Comparison of ENCODE assay signal across 11 cellular contexts in genomic region chr14:104389326-104390220, GRCh38.
DNase-seq lines count a peak whose midpoint lies in the region; ATAC-seq and TF ChIP-seq lines count a peak whose summit lies in the region.
"Had no signal": no experiment of that assay in that cellular context is flagged by ENCODE, and none has a peak within 500 bp of the region (broad histone marks: within the 10 kb centered on the region; RNA-seq: fewer than 3 reads in every experiment).

No MANE protein-coding gene starts in this region.

- H3K4me1 ChIP-seq in CD8-positive, alpha-beta memory T cell (ENCODE audit: insufficient read depth, low read length): peaks cover 60% of the 10 kb centered on the region

- peak overlapping the region; percentile 33 to 88 (median 60) for H3K4me3 Mint-ChIP-seq in CD8-positive, alpha-beta memory T cell
- H3K4me3 Mint-ChIP-seq in activated T-helper 17 cell treated with anti-CD3 and anti-CD28 coated beads, Interleukin-2, amount 50 U/mL, for 72 hours: peak overlapping the region; percentile 57
- peak overlapping the region; percentile 72 for H3K4me3 Mint-ChIP-seq in natural killer cell

- CTCF ChIA-PET in CD8-positive, alpha-beta memory T cell (lab: Charles Lee): interaction anchor here (1.0 kb wide), 1 partner anchor 30 kb away, joined by 3 read pairs; no protein-coding TSS in a partner anchor

- no peaks in the 10 kb centered on the region for H3K27me3 ChIP-seq in CD8-positive, alpha-beta memory T cell (ENCODE audit: insufficient read depth, low read length, poor library complexity, severe bottlenecking)

- peak in 3 of 5 donors; percentile 51 to 84 (median 63) for DNase-seq in CD8-positive, alpha-beta memory T cell
- DNase-seq in Kasumi-1 (lab: John Stamatoyannopoulos, UW): peak; percentile 44 to 54
- DNase-seq in natural killer cell: peak; percentile 9
- DNase-seq in kidney glomerular epithelial cell (lab: John Stamatoyannopoulos, UW): no peak
- DNase-seq in NCI-H2196 treated with DMSO at 0.1 percent for 48 hours (lab: John Stamatoyannopoulos, UW; ENCODE audit: unreplicated experiment): no peak
- DNase-seq: GM23248, NCI-H1417 treated with DMSO at 0.1 percent for 48 hours, NCI-H526 treated with DMSO at 0.1 percent for 48 hours had no signal

- peaks cover 37 to 52% (median 42%) of the 10 kb centered on the region in 3 donors for H3K4me1 Mint-ChIP-seq in CD8-positive, alpha-beta memory T cell
- peaks cover 20% of the 10 kb centered on the region for H3K4me1 Mint-ChIP-seq in activated T-helper 17 cell treated with anti-CD3 and anti-CD28 coated beads, Interleukin-2, amount 50 U/mL, for 72 hours
- H3K4me1 Mint-ChIP-seq in natural killer cell: peaks cover 43 to 47% of the 10 kb centered on the region in 2 donors

- no peaks in the 10 kb centered on the region for H3K9me3 ChIP-seq in CD8-positive, alpha-beta memory T cell (ENCODE audit: low read length)

- peak overlapping the region; percentile 68 to 95 (median 91) for H3K27ac Mint-ChIP-seq in CD8-positive, alpha-beta memory T cell
- H3K27ac Mint-ChIP-seq in activated T-helper 17 cell treated with anti-CD3 and anti-CD28 coated beads, Interleukin-2, amount 50 U/mL, for 72 hours: peak overlapping the region; percentile 15
- peak overlapping the region; percentile 63 to 89 for H3K27ac Mint-ChIP-seq in natural killer cell

- H3K36me3 Mint-ChIP-seq in CD8-positive, alpha-beta memory T cell: no peaks in the 10 kb centered on the region
- no peaks in the 10 kb centered on the region for H3K36me3 Mint-ChIP-seq in activated T-helper 17 cell treated with anti-CD3 and anti-CD28 coated beads, Interleukin-2, amount 50 U/mL, for 72 hours (ENCODE audit: low read depth)
- H3K36me3 Mint-ChIP-seq in natural killer cell: no peaks in the 10 kb centered on the region

- H3K27me3 Mint-ChIP-seq in CD8-positive, alpha-beta memory T cell: peaks cover 0 to 2% of the 10 kb centered on the region in 2 donors
- H3K27me3 Mint-ChIP-seq in activated T-helper 17 cell treated with anti-CD3 and anti-CD28 coated beads, Interleukin-2, amount 50 U/mL, for 72 hours: no peaks in the 10 kb centered on the region
- peaks cover 0 to 2% of the 10 kb centered on the region in 2 donors for H3K27me3 Mint-ChIP-seq in natural killer cell (ENCODE audit: low read depth in 2 of 2)

- ATAC-seq in activated T-helper 17 cell treated with anti-CD3 and anti-CD28 coated beads, Interleukin-2, amount 50 U/mL, for 72 hours (replicated peaks): peak; percentile 19
- peak in 1 of 3 donors; percentile 30 for ATAC-seq in natural killer cell
- ATAC-seq in GM18858 (IDR thresholded peaks at IDR 0.05; ENCODE audit: unreplicated experiment): no peak
- ATAC-seq in HG03565 (IDR thresholded peaks at IDR 0.05; ENCODE audit: unreplicated experiment): no peak

- no peaks in the 10 kb centered on the region for H3K9me3 Mint-ChIP-seq in CD8-positive, alpha-beta memory T cell
- H3K9me3 Mint-ChIP-seq in activated T-helper 17 cell treated with anti-CD3 and anti-CD28 coated beads, Interleukin-2, amount 50 U/mL, for 72 hours: no peaks in the 10 kb centered on the region
- H3K9me3 Mint-ChIP-seq in natural killer cell: no peaks in the 10 kb centered on the region

- peak overlapping the region; percentile 39 for H3K27ac ChIP-seq in CD8-positive, alpha-beta memory T cell (ENCODE audit: low read depth, low read length)
- H3K27ac ChIP-seq: GM23248 had no signal

- H3K4me3 ChIP-seq in CD8-positive, alpha-beta memory T cell (ENCODE audit: low read length): peak overlapping the region; percentile 21
- H3K4me3 ChIP-seq: GM23248 had no signal

- H3K36me3 ChIP-seq in CD8-positive, alpha-beta memory T cell (ENCODE audit: insufficient read depth, low read length): no peaks in the 10 kb centered on the region

- intact Hi-C loops in natural killer cell (cut with micrococcal nuclease): no loop called here

- TF ChIP-seq CTCF in natural killer cell (IDR thresholded peaks at IDR 0.05): no peak

- POLR2A ChIA-PET in CD8-positive, alpha-beta memory T cell (lab: Charles Lee): no interaction called here

Comparison
In these comparisons a context has a peak if more than half of its experiments do, and no peak if none do; other contexts are left out.
1. DNase-seq: peak in CD8-positive, alpha-beta memory T cell (3 of 5), Kasumi-1 (2 of 2) and natural killer cell (single experiment); none in kidney glomerular epithelial cell (single experiment) and NCI-H2196 treated with DMSO at 0.1 percent for 48 hours (single experiment).
2. H3K27ac Mint-ChIP-seq: peak in every context shown above with its lines; median percentile 91 in CD8-positive, alpha-beta memory T cell; 76 in natural killer cell; 15 in activated T-helper 17 cell treated with anti-CD3 and anti-CD28 coated beads, Interleukin-2, amount 50 U/mL, for 72 hours.
3. Peak in every context shown above with its lines, with median percentiles within 50 percentile points of each other: H3K4me3 Mint-ChIP-seq.